ENCODE assay signal across 1 cellular context in the genomic region with DNA sequence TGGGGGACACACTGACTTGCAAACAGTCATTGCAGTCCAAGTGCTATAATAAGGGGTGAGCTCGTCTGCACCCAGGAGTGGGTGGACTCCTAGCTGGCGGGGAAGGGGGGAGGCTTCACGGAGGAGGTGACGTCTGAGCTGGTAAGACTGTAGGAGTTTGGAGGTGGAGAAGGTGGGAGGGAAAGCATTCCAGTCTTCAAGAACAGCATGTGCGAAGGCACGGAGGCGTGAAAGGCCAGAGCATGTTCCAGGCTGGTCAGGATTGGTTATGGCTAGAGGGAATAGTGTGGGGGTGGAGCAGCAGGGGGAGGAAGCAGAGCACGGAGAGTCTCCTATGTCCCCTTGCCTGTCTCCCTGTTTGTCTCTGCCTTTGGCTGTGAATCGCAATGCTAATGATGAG.
TF ChIP-seq lines count a peak whose summit lies in the region.

No MANE protein-coding gene starts in this region.

TF ChIP-seq in IMR-90, 13 proteins besides CTCF, POLR2A, EP300 and RAD21:
- TF ChIP-seq SMC3 (IDR thresholded peaks at IDR 0.05; ENCODE audit: low read depth, low read length) = no peak
- TF ChIP-seq BHLHE40 (IDR thresholded peaks at IDR 0.05; ENCODE audit: low read depth, low read length) = no peak
- TF ChIP-seq, protein P1, sequence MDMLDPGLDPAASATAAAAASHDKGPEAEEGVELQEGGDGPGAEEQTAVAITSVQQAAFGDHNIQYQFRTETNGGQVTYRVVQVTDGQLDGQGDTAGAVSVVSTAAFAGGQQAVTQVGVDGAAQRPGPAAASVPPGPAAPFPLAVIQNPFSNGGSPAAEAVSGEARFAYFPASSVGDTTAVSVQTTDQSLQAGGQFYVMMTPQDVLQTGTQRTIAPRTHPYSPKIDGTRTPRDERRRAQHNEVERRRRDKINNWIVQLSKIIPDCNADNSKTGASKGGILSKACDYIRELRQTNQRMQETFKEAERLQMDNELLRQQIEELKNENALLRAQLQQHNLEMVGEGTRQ (IDR thresholded peaks at IDR 0.05; ENCODE audit: low read depth, low read length) = no peak
- no peak for TF ChIP-seq CHD1 (IDR thresholded peaks at IDR 0.05; ENCODE audit: low read depth, low read length)
- TF ChIP-seq NFE2L2 (IDR thresholded peaks at IDR 0.05; ENCODE audit: low read depth, low read length) = no peak
- TF ChIP-seq RCOR1 (IDR thresholded peaks at IDR 0.05; ENCODE audit: insufficient replicate concordance, low read length) = no peak
- TF ChIP-seq FOS (IDR thresholded peaks at IDR 0.05; ENCODE audit: low read depth, low read length) = no peak
- TF ChIP-seq RFX5 (IDR thresholded peaks at IDR 0.05; ENCODE audit: low read depth, low read length) = no peak
- no peak for TF ChIP-seq CEBPB (IDR thresholded peaks at IDR 0.05; ENCODE audit: low read depth, low read length)
- no peak for TF ChIP-seq MAFK (IDR thresholded peaks at IDR 0.05; ENCODE audit: low read depth, low read length)
- no peak for TF ChIP-seq MAZ (IDR thresholded peaks at IDR 0.05; ENCODE audit: borderline replicate concordance, low read depth, low read length)
- TF ChIP-seq MXI1 (IDR thresholded peaks at IDR 0.05; ENCODE audit: borderline replicate concordance, low read depth, low read length) = no peak
- TF ChIP-seq, protein P2, sequence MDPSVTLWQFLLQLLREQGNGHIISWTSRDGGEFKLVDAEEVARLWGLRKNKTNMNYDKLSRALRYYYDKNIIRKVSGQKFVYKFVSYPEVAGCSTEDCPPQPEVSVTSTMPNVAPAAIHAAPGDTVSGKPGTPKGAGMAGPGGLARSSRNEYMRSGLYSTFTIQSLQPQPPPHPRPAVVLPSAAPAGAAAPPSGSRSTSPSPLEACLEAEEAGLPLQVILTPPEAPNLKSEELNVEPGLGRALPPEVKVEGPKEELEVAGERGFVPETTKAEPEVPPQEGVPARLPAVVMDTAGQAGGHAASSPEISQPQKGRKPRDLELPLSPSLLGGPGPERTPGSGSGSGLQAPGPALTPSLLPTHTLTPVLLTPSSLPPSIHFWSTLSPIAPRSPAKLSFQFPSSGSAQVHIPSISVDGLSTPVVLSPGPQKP (IDR thresholded peaks at IDR 0.05; ENCODE audit: borderline replicate concordance, low read depth, low read length) = no peak
